In genomic region chr3:89971329-89971728, GRCh38 we compare ENCODE assay signal across 27 cellular contexts.
"Had no signal": no experiment of that assay in that cellular context is flagged by ENCODE, and none has a peak within 500 bp of the region (broad histone marks: within the 10 kb centered on the region; RNA-seq: fewer than 3 reads in every experiment).

No MANE protein-coding gene starts in this region.

- FAIRE-seq: urothelium cell line had no signal

- H3K36me3 ChIP-seq: stomach, suprapubic skin, thoracic aorta, thyroid gland, tibial artery, tibial nerve, transverse colon, upper lobe of left lung, upper lobe of right lung, uterus, vagina had no signal

- H3K27ac ChIP-seq: stomach, suprapubic skin, testis, thoracic aorta, thyroid gland, tibial artery, tibial nerve, transverse colon, upper lobe of left lung, upper lobe of right lung, uterus, vagina had no signal

- H3K4me1 ChIP-seq: stomach, suprapubic skin, testis, thyroid gland, tibial artery, tibial nerve, transverse colon, upper lobe of left lung, upper lobe of right lung, uterus, vagina had no signal

- ATAC-seq: stimulated activated effector memory CD8-positive, alpha-beta T cell treated with anti-CD3 and anti-CD28 coated beads, Interleukin-12 subunit alpha, Interleukin-12 subunit beta, amount 100 ng/mL, for 72 hours; stimulated activated memory B cell treated with anti-CD40 and anti-IgM and Interleukin-4, amounts not matched to agents 10 μg/mL and 1 μg/mL and 100 μg/mL, for 72 hours; stimulated activated naive B cell treated with anti-CD40 and anti-IgM and Interleukin-4, amounts not matched to agents 10 μg/mL and 1 μg/mL and 100 μg/mL, for 72 hours; stimulated activated naive CD8-positive, alpha-beta T cell treated with anti-CD3 and anti-CD28 coated beads, Interleukin-15, amount 100 ng/mL, for 72 hours; stimulated activated naive CD8-positive, alpha-beta T cell treated with anti-CD3 and anti-CD28 coated beads, Interleukin-15, Interleukin-2, amounts not matched to agents 100 U/mL and 50 U/mL, for 24 hours; upper lobe of right lung had no signal

- H3K4me3 ChIP-seq: stomach, suprapubic skin, testis, thoracic aorta, thyroid gland, tibial artery, tibial nerve, transverse colon, upper lobe of left lung, upper lobe of right lung, uterus, vagina had no signal

- H3K9me3 ChIP-seq: testis, thoracic aorta, thyroid gland, tibial artery, upper lobe of left lung, upper lobe of right lung, uterus, vagina had no signal

- H3K27me3 ChIP-seq: stomach, suprapubic skin, testis, thyroid gland, tibial artery, tibial nerve, transverse colon, upper lobe of left lung, upper lobe of right lung, uterus, vagina had no signal

- DNase-seq: stimulated activated CD4-positive, alpha-beta T cell treated with anti-CD3 and anti-CD28 coated beads, Interleukin-2, amount 100 ng/mL, for 48 hours; stimulated activated CD4-positive, alpha-beta T cell treated with anti-CD3 and anti-CD28 coated beads, Interleukin-4, amount 100 ng/mL, for 1 hour; stimulated activated CD4-positive, alpha-beta T cell treated with anti-CD3 and anti-CD28 coated beads, Interleukin-4, amount 100 ng/mL, for 24 hours; stimulated activated CD4-positive, alpha-beta T cell treated with anti-CD3 and anti-CD28 coated beads, Interleukin-4, amount 100 ng/mL, for 4 hours; stimulated activated CD8-positive, alpha-beta memory T cell treated with anti-CD3 and anti-CD28 coated beads, Interleukin-4, amount 100 ng/mL, for 48 hours; stimulated activated naive B cell treated with anti-CD40 and anti-IgM and Interleukin-4, amounts not matched to agents 10 μg/mL and 1 μg/mL and 100 μg/mL, for 72 hours; stimulated activated naive CD4-positive, alpha-beta T cell; stimulated activated naive CD4-positive, alpha-beta T cell treated with Interleukin-2 at 50 U/mL for 16 hours; stimulated activated naive CD8-positive, alpha-beta T cell treated with anti-CD3 and anti-CD28 coated beads, Interleukin-15, amount 100 ng/mL, for 72 hours; stimulated activated naive CD8-positive, alpha-beta T cell treated with anti-CD3 and anti-CD28 coated beads, Interleukin-15, Interleukin-2, amounts not matched to agents 100 U/mL and 50 U/mL, for 24 hours; stomach; substantia nigra; testis; thyroid gland; tibial artery; transverse colon; trophoblast cell; upper lobe of left lung; upper lobe of right lung; uterus had no signal
